Comparison of ENCODE assay signal across 8 cellular contexts in the genomic region with DNA sequence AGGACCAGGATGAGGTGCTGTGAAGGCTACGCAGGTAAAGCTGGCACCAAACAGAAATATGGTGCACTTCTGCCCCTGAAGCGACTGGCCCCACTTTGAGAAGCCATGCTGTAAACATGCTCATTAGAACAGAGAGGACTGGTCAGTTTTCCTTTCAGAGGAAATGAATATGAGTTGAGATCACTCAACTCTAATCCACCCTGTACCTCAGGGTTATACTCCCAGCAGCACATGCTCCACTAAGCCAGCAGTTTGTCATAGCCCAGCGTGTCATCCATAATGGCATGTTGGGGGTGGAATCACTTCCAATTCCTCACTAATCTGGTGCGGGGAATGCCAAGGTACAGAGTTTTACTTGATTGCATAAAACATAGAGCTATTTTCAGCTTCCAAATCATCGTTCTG.
DNase-seq lines count a peak whose midpoint lies in the region; ATAC-seq and TF ChIP-seq lines count a peak whose summit lies in the region.

No MANE protein-coding gene starts in this region.

- no peak for DNase-seq in activated T-cell treated with anti-CD3 and anti-CD28 coated beads, Interleukin-2, amount 50 U/mL, for 4 hours
- DNase-seq in activated T-cell treated with anti-CD3 and anti-CD28 coated beads for 4 hours (no peak), amniotic epithelial cell (ENCODE audit: low read depth) (peak; percentile 100), kidney glomerular epithelial cell (lab: John Stamatoyannopoulos, UW) (peak; percentile 88), upper lobe of left lung (no peak)

- ATAC-seq in activated T-cell treated with anti-CD3 and anti-CD28 coated beads, Interleukin-2, amount 50 U/mL, for 4 hours: no peak
- ATAC-seq in upper lobe of left lung (ENCODE audit: low FRiP score in 2 of 2) (peak; percentile 38 to 73), GM19455 (IDR thresholded peaks at IDR 0.05; ENCODE audit: unreplicated experiment) (no peak), GM18511 (IDR thresholded peaks at IDR 0.05; ENCODE audit: unreplicated experiment) (no peak), HG02571 (IDR thresholded peaks at IDR 0.05; ENCODE audit: unreplicated experiment) (no peak)

- H3K27me3 Mint-ChIP-seq in activated T-cell treated with anti-CD3 and anti-CD28 coated beads, Interleukin-2, amount 50 U/mL, for 4 hours (ENCODE audit: low read depth): no peaks in the 10 kb centered on the region

- peaks cover 96% of the 10 kb centered on the region for H3K4me1 Mint-ChIP-seq in activated T-cell treated with anti-CD3 and anti-CD28 coated beads, Interleukin-2, amount 50 U/mL, for 4 hours (ENCODE audit: low read depth)

- H3K36me3 ChIP-seq in upper lobe of left lung: no peaks in the 10 kb centered on the region

- peak overlapping the region; percentile 36 to 83 (median 76) for H3K27ac ChIP-seq in upper lobe of left lung

- H3K4me3 ChIP-seq in upper lobe of left lung: no peak overlapping the region

- no peaks in the 10 kb centered on the region for H3K27me3 ChIP-seq in upper lobe of left lung

- TF ChIP-seq POLR2A in upper lobe of left lung (IDR thresholded peaks at IDR 0.05): no peak

- H3K9me3 Mint-ChIP-seq in activated T-cell treated with anti-CD3 and anti-CD28 coated beads, Interleukin-2, amount 50 U/mL, for 4 hours: no peaks in the 10 kb centered on the region

- peaks cover 39 to 50% (median 44%) of the 10 kb centered on the region in 4 donors for H3K4me1 ChIP-seq in upper lobe of left lung

- TF ChIP-seq CTCF in upper lobe of left lung (IDR thresholded peaks at IDR 0.05): no peak

- TF ChIP-seq EP300 in upper lobe of left lung (IDR thresholded peaks at IDR 0.05): no peak

- peak overlapping the region; percentile 72 for H3K4me3 Mint-ChIP-seq in activated T-cell treated with anti-CD3 and anti-CD28 coated beads, Interleukin-2, amount 50 U/mL, for 4 hours

- 85 to 86% methylated on average over 5 of the region's 5 CpGs for WGBS in upper lobe of left lung, 2 donors

- no peaks in the 10 kb centered on the region for H3K9me3 ChIP-seq in upper lobe of left lung

- peaks cover 9% of the 10 kb centered on the region for H3K36me3 Mint-ChIP-seq in activated T-cell treated with anti-CD3 and anti-CD28 coated beads, Interleukin-2, amount 50 U/mL, for 4 hours (ENCODE audit: insufficient read depth)

Comparison
In these comparisons a context has a peak if more than half of its experiments do, and no peak if none do; other contexts are left out.
1. ATAC-seq: peak in upper lobe of left lung (2 of 2); none in activated T-cell treated with anti-CD3 and anti-CD28 coated beads, Interleukin-2, amount 50 U/mL, for 4 hours (0 of 2), GM19455 (single experiment), GM18511 (single experiment) and HG02571 (single experiment).
2. DNase-seq: peak in amniotic epithelial cell (single experiment) and kidney glomerular epithelial cell (single experiment); none in activated T-cell treated with anti-CD3 and anti-CD28 coated beads, Interleukin-2, amount 50 U/mL, for 4 hours (single experiment), activated T-cell treated with anti-CD3 and anti-CD28 coated beads for 4 hours (single experiment) and upper lobe of left lung (0 of 2).